Comparison of ENCODE assay signal across 2 cellular contexts in the genomic region with DNA sequence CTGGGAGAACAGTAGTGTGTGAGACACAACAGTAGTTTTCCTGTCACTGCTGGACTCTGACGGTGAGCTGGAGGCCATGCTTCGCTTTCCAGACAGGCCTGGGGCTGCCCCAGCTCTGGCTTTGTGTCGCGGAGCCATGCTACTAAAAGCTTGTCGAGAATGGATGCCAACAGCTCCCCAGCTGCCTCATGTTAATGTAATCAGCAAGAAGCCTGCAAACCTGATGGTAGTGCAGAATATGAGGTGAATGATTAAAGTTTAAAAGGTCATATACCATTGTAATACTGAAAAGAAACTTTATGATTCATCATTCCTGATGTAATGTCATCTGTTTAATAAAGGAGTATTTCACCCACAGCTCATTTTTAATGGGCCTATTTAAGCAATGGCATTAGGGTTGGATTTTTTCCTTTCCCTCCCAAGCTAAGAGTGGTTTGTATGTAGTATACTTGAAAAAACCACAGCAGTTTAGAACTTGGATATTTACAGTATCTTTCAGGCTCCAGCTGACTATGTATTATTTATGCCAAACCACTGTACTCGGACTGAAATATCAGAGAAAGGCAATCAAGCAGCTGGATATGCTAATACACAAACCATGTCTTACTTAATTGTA.
A peak's percentile ranks its signal among the peaks of the same experiment; 100 is the strongest.
TF ChIP-seq lines count a peak whose summit lies in the region.

No MANE protein-coding gene starts in this region.

TF ChIP-seq in SK-N-SH, 30 proteins besides CTCF, POLR2A, EP300 and RAD21 (continued from another document):
- TF ChIP-seq, protein P1, sequence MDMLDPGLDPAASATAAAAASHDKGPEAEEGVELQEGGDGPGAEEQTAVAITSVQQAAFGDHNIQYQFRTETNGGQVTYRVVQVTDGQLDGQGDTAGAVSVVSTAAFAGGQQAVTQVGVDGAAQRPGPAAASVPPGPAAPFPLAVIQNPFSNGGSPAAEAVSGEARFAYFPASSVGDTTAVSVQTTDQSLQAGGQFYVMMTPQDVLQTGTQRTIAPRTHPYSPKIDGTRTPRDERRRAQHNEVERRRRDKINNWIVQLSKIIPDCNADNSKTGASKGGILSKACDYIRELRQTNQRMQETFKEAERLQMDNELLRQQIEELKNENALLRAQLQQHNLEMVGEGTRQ (IDR thresholded peaks at IDR 0.05; ENCODE audit: borderline replicate concordance, low read depth, low read length), result no peak
- TF ChIP-seq CHD2 (IDR thresholded peaks at IDR 0.05; ENCODE audit: low read length, partially characterized antibody), result peak; percentile 20
- TF ChIP-seq POLR2AphosphoS5 (IDR thresholded peaks at IDR 0.05; ENCODE audit: low read depth, low read length), result no peak
- TF ChIP-seq MEF2A (IDR thresholded peaks at IDR 0.05; ENCODE audit: borderline replicate concordance, low read depth), result no peak
- TF ChIP-seq RCOR1 (IDR thresholded peaks at IDR 0.05; ENCODE audit: low read length), result 0 out of 2 replicates have a peak, but pooled peaks have one; percentile 20
- TF ChIP-seq TCF12 (IDR thresholded peaks at IDR 0.05), result no peak
- TF ChIP-seq RXRA (IDR thresholded peaks at IDR 0.05; ENCODE audit: borderline replicate concordance, low read depth), result no peak
- TF ChIP-seq, protein P2, sequence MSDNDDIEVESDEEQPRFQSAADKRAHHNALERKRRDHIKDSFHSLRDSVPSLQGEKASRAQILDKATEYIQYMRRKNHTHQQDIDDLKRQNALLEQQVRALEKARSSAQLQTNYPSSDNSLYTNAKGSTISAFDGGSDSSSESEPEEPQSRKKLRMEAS (IDR thresholded peaks at IDR 0.05; ENCODE audit: low read depth), result no peak
- TF ChIP-seq MXI1 (IDR thresholded peaks at IDR 0.05; ENCODE audit: low read depth, low read length), result peak; percentile 30; the same call in 1 of the 2 replicates
- no peak for TF ChIP-seq TAF1 (IDR thresholded peaks at IDR 0.05; ENCODE audit: borderline replicate concordance, low read depth, low read length)

TF ChIP-seq in WTC11, 78 proteins besides CTCF, POLR2A, EP300 and RAD21 (continued from another document):
- TF ChIP-seq, protein P3, sequence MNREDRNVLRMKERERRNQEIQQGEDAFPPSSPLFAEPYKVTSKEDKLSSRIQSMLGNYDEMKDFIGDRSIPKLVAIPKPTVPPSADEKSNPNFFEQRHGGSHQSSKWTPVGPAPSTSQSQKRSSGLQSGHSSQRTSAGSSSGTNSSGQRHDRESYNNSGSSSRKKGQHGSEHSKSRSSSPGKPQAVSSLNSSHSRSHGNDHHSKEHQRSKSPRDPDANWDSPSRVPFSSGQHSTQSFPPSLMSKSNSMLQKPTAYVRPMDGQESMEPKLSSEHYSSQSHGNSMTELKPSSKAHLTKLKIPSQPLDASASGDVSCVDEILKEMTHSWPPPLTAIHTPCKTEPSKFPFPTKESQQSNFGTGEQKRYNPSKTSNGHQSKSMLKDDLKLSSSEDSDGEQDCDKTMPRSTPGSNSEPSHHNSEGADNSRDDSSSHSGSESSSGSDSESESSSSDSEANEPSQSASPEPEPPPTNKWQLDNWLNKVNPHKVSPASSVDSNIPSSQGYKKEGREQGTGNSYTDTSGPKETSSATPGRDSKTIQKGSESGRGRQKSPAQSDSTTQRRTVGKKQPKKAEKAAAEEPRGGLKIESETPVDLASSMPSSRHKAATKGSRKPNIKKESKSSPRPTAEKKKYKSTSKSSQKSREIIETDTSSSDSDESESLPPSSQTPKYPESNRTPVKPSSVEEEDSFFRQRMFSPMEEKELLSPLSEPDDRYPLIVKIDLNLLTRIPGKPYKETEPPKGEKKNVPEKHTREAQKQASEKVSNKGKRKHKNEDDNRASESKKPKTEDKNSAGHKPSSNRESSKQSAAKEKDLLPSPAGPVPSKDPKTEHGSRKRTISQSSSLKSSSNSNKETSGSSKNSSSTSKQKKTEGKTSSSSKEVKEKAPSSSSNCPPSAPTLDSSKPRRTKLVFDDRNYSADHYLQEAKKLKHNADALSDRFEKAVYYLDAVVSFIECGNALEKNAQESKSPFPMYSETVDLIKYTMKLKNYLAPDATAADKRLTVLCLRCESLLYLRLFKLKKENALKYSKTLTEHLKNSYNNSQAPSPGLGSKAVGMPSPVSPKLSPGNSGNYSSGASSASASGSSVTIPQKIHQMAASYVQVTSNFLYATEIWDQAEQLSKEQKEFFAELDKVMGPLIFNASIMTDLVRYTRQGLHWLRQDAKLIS (CRISPR knock-in tag; IDR thresholded peaks at IDR 0.05; ENCODE audit: borderline replicate concordance), result no peak
- TF ChIP-seq ZNF416 (CRISPR knock-in tag; IDR thresholded peaks at IDR 0.05), result no peak
- TF ChIP-seq, protein P4, sequence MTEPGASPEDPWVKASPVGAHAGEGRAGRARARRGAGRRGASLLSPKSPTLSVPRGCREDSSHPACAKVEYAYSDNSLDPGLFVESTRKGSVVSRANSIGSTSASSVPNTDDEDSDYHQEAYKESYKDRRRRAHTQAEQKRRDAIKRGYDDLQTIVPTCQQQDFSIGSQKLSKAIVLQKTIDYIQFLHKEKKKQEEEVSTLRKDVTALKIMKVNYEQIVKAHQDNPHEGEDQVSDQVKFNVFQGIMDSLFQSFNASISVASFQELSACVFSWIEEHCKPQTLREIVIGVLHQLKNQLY (CRISPR knock-in tag; IDR thresholded peaks at IDR 0.05), result no peak
- no peak for TF ChIP-seq ZNF423 (CRISPR knock-in tag; IDR thresholded peaks at IDR 0.05)
- no peak for TF ChIP-seq PRRX2 (CRISPR knock-in tag; IDR thresholded peaks at IDR 0.05)
- TF ChIP-seq ZNF263 (CRISPR knock-in tag; IDR thresholded peaks at IDR 0.05; ENCODE audit: low read depth), result no peak
- no peak for TF ChIP-seq RORB (CRISPR knock-in tag; IDR thresholded peaks at IDR 0.05)
- no peak for TF ChIP-seq TP53 (CRISPR knock-in tag; IDR thresholded peaks at IDR 0.05)
- TF ChIP-seq, protein P5, sequence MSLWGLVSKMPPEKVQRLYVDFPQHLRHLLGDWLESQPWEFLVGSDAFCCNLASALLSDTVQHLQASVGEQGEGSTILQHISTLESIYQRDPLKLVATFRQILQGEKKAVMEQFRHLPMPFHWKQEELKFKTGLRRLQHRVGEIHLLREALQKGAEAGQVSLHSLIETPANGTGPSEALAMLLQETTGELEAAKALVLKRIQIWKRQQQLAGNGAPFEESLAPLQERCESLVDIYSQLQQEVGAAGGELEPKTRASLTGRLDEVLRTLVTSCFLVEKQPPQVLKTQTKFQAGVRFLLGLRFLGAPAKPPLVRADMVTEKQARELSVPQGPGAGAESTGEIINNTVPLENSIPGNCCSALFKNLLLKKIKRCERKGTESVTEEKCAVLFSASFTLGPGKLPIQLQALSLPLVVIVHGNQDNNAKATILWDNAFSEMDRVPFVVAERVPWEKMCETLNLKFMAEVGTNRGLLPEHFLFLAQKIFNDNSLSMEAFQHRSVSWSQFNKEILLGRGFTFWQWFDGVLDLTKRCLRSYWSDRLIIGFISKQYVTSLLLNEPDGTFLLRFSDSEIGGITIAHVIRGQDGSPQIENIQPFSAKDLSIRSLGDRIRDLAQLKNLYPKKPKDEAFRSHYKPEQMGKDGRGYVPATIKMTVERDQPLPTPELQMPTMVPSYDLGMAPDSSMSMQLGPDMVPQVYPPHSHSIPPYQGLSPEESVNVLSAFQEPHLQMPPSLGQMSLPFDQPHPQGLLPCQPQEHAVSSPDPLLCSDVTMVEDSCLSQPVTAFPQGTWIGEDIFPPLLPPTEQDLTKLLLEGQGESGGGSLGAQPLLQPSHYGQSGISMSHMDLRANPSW (CRISPR knock-in tag; conservative IDR thresholded peaks at IDR 0.05; ENCODE audit: low read depth), result no peak
